ENCODE assay signal across 22 cellular contexts in genomic region chr20:63594043-63594561, GRCh38. TPM values are rescaled to one million over a fixed set of nuclear protein-coding genes. Genes with fewer than 3 reads are reported as not detected.
DNase-seq lines count a peak whose midpoint lies in the region; ATAC-seq, FAIRE-seq and TF ChIP-seq lines count a peak whose summit lies in the region.
"Had no signal": no experiment of that assay in that cellular context is flagged by ENCODE, and none has a peak within 500 bp of the region (broad histone marks: within the 10 kb centered on the region; RNA-seq: fewer than 3 reads in every experiment).

No MANE protein-coding gene starts in this region.

- no peak overlapping the region for H2BK15ac ChIP-seq in mesenchymal stem cell (ENCODE audit: low read depth, poor library complexity, severe bottlenecking)

- H2AFZ ChIP-seq in mesenchymal stem cell (ENCODE audit: low read depth, low read length), result no peak overlapping the region

- WGBS in mesenchymal stem cell, result 80% methylated on average over 10 of the region's 10 CpGs

- CTCF ChIA-PET in activated naive CD4-positive, alpha-beta T cell treated with anti-CD3 and anti-CD28 coated beads, Interleukin-2, amount 10 ng/mL, durations not matched to agents 7 days and 5 days (lab: Charles Lee), result no interaction called here

- no peaks in the 10 kb centered on the region for H3K27me3 Mint-ChIP-seq in chondrocyte (ENCODE audit: low read depth)
- H3K27me3 Mint-ChIP-seq in activated naive CD4-positive, alpha-beta T cell treated with anti-CD3 and anti-CD28 coated beads, Interleukin-2, amount 10 ng/mL, durations not matched to agents 7 days and 5 days, result no peaks in the 10 kb centered on the region
- H3K27me3 Mint-ChIP-seq in activated naive CD8-positive, alpha-beta T cell treated with anti-CD3 and anti-CD28 coated beads for 36 hours, result no peaks in the 10 kb centered on the region
- H3K27me3 Mint-ChIP-seq: activated CD8-positive, alpha-beta memory T cell treated with anti-CD3 and anti-CD28 coated beads, Interleukin-2, amount 10 ng/mL, durations not matched to agents 7 days and 5 days; brain had no signal

- H2BK12ac ChIP-seq in mesenchymal stem cell (ENCODE audit: low read length in 2 of 2), result no peak overlapping the region

- no peak overlapping the region for H3K4ac ChIP-seq in mesenchymal stem cell (ENCODE audit: low read depth in 1 of 2, low read length in 2 of 2)

- peaks cover 51 to 89% of the 10 kb centered on the region in 2 experiments for H3K36me3 ChIP-seq in mesenchymal stem cell (ENCODE audit: control insufficient read depth in 1 of 2, insufficient read depth in 2 of 2, low read depth in 1 of 2, low read length in 2 of 2)

- H3K18ac ChIP-seq in mesenchymal stem cell (ENCODE audit: low read depth in 1 of 2, low read length in 2 of 2), result no peak overlapping the region

- no peak overlapping the region for H3K4me3 ChIP-seq in mesenchymal stem cell (ENCODE audit: insufficient read depth in 1 of 2, low read depth in 1 of 2, low read length in 2 of 2)

- peaks cover 8% of the 10 kb centered on the region for H3K79me1 ChIP-seq in mesenchymal stem cell (replicated peaks; ENCODE audit: low read length, poor library complexity, severe bottlenecking)

- no peak overlapping the region for H3K23ac ChIP-seq in mesenchymal stem cell (ENCODE audit: low read length in 2 of 2)

- DNase-seq in COLO829 (ENCODE audit: low spot score), result peak; percentile 60
- no peak for DNase-seq in HTR-8/SVneo (ENCODE audit: insufficient read length, low spot score)
- DNase-seq in chondrocyte (ENCODE audit: low spot score), result peak; percentile 54
- DNase-seq in mesenchymal stem cell, result peak; percentile 27
- DNase-seq in D721Med (ENCODE audit: insufficient read length, low spot score), result no peak
- no peak for DNase-seq in activated naive CD4-positive, alpha-beta T cell treated with anti-CD3 and anti-CD28 coated beads, Interleukin-2, amount 10 ng/mL, durations not matched to agents 7 days and 5 days
- no peak for DNase-seq in activated naive CD8-positive, alpha-beta T cell treated with anti-CD3 and anti-CD28 coated beads for 36 hours
- DNase-seq: activated CD4-positive, CD25-positive, alpha-beta regulatory T cell treated with anti-CD3 and anti-CD28 coated beads, Interleukin-2, amount 50 U/mL, for 72 hours; activated CD8-positive, alpha-beta memory T cell treated with anti-CD3 and anti-CD28 coated beads, Interleukin-2, amount 10 ng/mL, durations not matched to agents 7 days and 5 days; activated effector memory CD4-positive, alpha-beta T cell treated with anti-CD3 and anti-CD28 coated beads, Interleukin-2, amount 50 U/mL, for 16 hours; C1 segment of cervical spinal cord; effector CD8-positive, alpha-beta T cell; glutamatergic neuron; immature natural killer cell; NCI-H345; retina; SIG-M5; T-helper 2 cell had no signal

- H3K4me1 Mint-ChIP-seq in chondrocyte (ENCODE audit: low read depth), result no peaks in the 10 kb centered on the region
- no peaks in the 10 kb centered on the region for H3K4me1 Mint-ChIP-seq in activated naive CD4-positive, alpha-beta T cell treated with anti-CD3 and anti-CD28 coated beads, Interleukin-2, amount 10 ng/mL, durations not matched to agents 7 days and 5 days
- H3K4me1 Mint-ChIP-seq in activated naive CD8-positive, alpha-beta T cell treated with anti-CD3 and anti-CD28 coated beads for 36 hours, result no peaks in the 10 kb centered on the region
- H3K4me1 Mint-ChIP-seq: activated CD8-positive, alpha-beta memory T cell treated with anti-CD3 and anti-CD28 coated beads, Interleukin-2, amount 10 ng/mL, durations not matched to agents 7 days and 5 days; brain; nephron had no signal

- H3K9ac ChIP-seq in mesenchymal stem cell (ENCODE audit: low read length), result peak overlapping the region; percentile 46
- H3K9ac ChIP-seq: KMS-11 had no signal

- H2BK120ac ChIP-seq in mesenchymal stem cell (ENCODE audit: low read depth, low read length), result no peak overlapping the region

- H3K27me3 ChIP-seq in mesenchymal stem cell (ENCODE audit: control insufficient read depth in 1 of 2, insufficient read depth in 1 of 2, low read length in 2 of 2), result no peaks in the 10 kb centered on the region

- TF ChIP-seq CTCF in chondrocyte (IDR thresholded peaks at IDR 0.05) (no peak), D721Med (IDR thresholded peaks at IDR 0.05; ENCODE audit: insufficient read depth, missing control alignments) (no peak)

- H2BK5ac ChIP-seq in mesenchymal stem cell (ENCODE audit: low read depth, low read length, poor library complexity, severe bottlenecking), result no peak overlapping the region

- H3K36me3 Mint-ChIP-seq in chondrocyte (ENCODE audit: low read depth), result peaks cover 20% of the 10 kb centered on the region
- H3K36me3 Mint-ChIP-seq in activated naive CD4-positive, alpha-beta T cell treated with anti-CD3 and anti-CD28 coated beads, Interleukin-2, amount 10 ng/mL, durations not matched to agents 7 days and 5 days, result peaks cover 40% of the 10 kb centered on the region
- peaks cover 8% of the 10 kb centered on the region for H3K36me3 Mint-ChIP-seq in activated naive CD8-positive, alpha-beta T cell treated with anti-CD3 and anti-CD28 coated beads for 36 hours

- H3K4me3 Mint-ChIP-seq in chondrocyte (ENCODE audit: unreplicated experiment), result no peak overlapping the region
- H3K4me3 Mint-ChIP-seq in activated naive CD4-positive, alpha-beta T cell treated with anti-CD3 and anti-CD28 coated beads, Interleukin-2, amount 10 ng/mL, durations not matched to agents 7 days and 5 days, result no peak overlapping the region
- no peak overlapping the region for H3K4me3 Mint-ChIP-seq in activated naive CD8-positive, alpha-beta T cell treated with anti-CD3 and anti-CD28 coated beads for 36 hours
- H3K4me3 Mint-ChIP-seq: activated CD8-positive, alpha-beta memory T cell treated with anti-CD3 and anti-CD28 coated beads, Interleukin-2, amount 10 ng/mL, durations not matched to agents 7 days and 5 days; brain; immature natural killer cell; nephron had no signal

- H3K14ac ChIP-seq in mesenchymal stem cell (ENCODE audit: low read length in 2 of 2), result no peak overlapping the region

- H3K27ac ChIP-seq in mesenchymal stem cell (ENCODE audit: low read length, poor library complexity, severe bottlenecking), result no peak overlapping the region
- H3K27ac ChIP-seq: KMS-11 had no signal

- H4K8ac ChIP-seq in mesenchymal stem cell (ENCODE audit: low read length), result no peak overlapping the region

- H3K27ac Mint-ChIP-seq in chondrocyte (ENCODE audit: unreplicated experiment), result no peak overlapping the region
- no peak overlapping the region for H3K27ac Mint-ChIP-seq in activated naive CD4-positive, alpha-beta T cell treated with anti-CD3 and anti-CD28 coated beads, Interleukin-2, amount 10 ng/mL, durations not matched to agents 7 days and 5 days
- H3K27ac Mint-ChIP-seq in activated naive CD8-positive, alpha-beta T cell treated with anti-CD3 and anti-CD28 coated beads for 36 hours, result no peak overlapping the region
- H3K27ac Mint-ChIP-seq: activated CD8-positive, alpha-beta memory T cell treated with anti-CD3 and anti-CD28 coated beads, Interleukin-2, amount 10 ng/mL, durations not matched to agents 7 days and 5 days; immature natural killer cell; nephron had no signal

- H3K9me3 Mint-ChIP-seq in chondrocyte (ENCODE audit: low read depth), result no peaks in the 10 kb centered on the region
- no peaks in the 10 kb centered on the region for H3K9me3 Mint-ChIP-seq in activated naive CD4-positive, alpha-beta T cell treated with anti-CD3 and anti-CD28 coated beads, Interleukin-2, amount 10 ng/mL, durations not matched to agents 7 days and 5 days
- H3K9me3 Mint-ChIP-seq in activated naive CD8-positive, alpha-beta T cell treated with anti-CD3 and anti-CD28 coated beads for 36 hours, result no peaks in the 10 kb centered on the region
- H3K9me3 Mint-ChIP-seq: brain, immature natural killer cell, nephron had no signal

- H4K91ac ChIP-seq in mesenchymal stem cell (ENCODE audit: low read length), result no peak overlapping the region

- no peaks in the 10 kb centered on the region for H3K9me3 ChIP-seq in mesenchymal stem cell (ENCODE audit: control insufficient read depth, low read length)

- H3K4me1 ChIP-seq in mesenchymal stem cell (ENCODE audit: control insufficient read depth, insufficient read depth, low read depth, low read length), result peaks cover 4% of the 10 kb centered on the region

- H3K4me2 ChIP-seq in mesenchymal stem cell (ENCODE audit: low read length, poor library complexity, severe bottlenecking), result no peak overlapping the region
- H3K4me2 ChIP-seq: KMS-11 had no signal

- FAIRE-seq in HTR-8/SVneo (lab: Jason Lieb, UNC), result peak; percentile 93
- FAIRE-seq in D721Med (lab: Jason Lieb, UNC), result no peak

- H2AK5ac ChIP-seq in mesenchymal stem cell (ENCODE audit: low read length, severe bottlenecking), result no peak overlapping the region

- ATAC-seq in GM21723 (IDR thresholded peaks at IDR 0.05; ENCODE audit: unreplicated experiment), result no peak
- ATAC-seq: activated CD8-positive, alpha-beta memory T cell treated with anti-CD3 and anti-CD28 coated beads, Interleukin-2, amount 10 ng/mL, durations not matched to agents 7 days and 5 days had no signal

RNA-seq across cellular contexts. Expression of gene HELZ2, which starts 20.1 kb away (rescaled TPM):
- 13.6 to 18.1 TPM (median 14.9 TPM) in 3 replicates for total RNA-seq in chondrocyte
- 8.0 TPM for polyA plus RNA-seq in mesenchymal stem cell (2013, experiment 1 of 2)
- polyA plus RNA-seq in mesenchymal stem cell (2013, experiment 2 of 2), result 7.9 TPM
- total RNA-seq in activated naive CD8-positive, alpha-beta T cell treated with anti-CD3 and anti-CD28 coated beads for 36 hours, result 10 to 100 TPM; 22.2 to 22.6 TPM

RNA-seq across cellular contexts. Expression of gene GMEB2, which starts 32.8 kb away (rescaled TPM):
- total RNA-seq in chondrocyte, result 7.8 to 8.5 TPM (median 7.9 TPM) in 3 replicates
- 6.6 TPM for polyA plus RNA-seq in mesenchymal stem cell (2013, experiment 1 of 2)
- polyA plus RNA-seq in mesenchymal stem cell (2013, experiment 2 of 2), result 6.7 TPM
- 10 to 100 TPM; 13.8 to 14.6 TPM for total RNA-seq in activated naive CD8-positive, alpha-beta T cell treated with anti-CD3 and anti-CD28 coated beads for 36 hours

RNA-seq across cellular contexts. Expression of gene FNDC11, which starts 40.1 kb away (rescaled TPM):
- 0.25 to 0.38 TPM in 2 of 3 replicates, not detected in the other for total RNA-seq in chondrocyte
- 0.91 TPM for polyA plus RNA-seq in mesenchymal stem cell (2013, experiment 1 of 2)
- polyA plus RNA-seq in mesenchymal stem cell (2013, experiment 2 of 2), result 0.79 TPM
- under 1 TPM; 0.10 to 0.20 TPM for total RNA-seq in activated naive CD8-positive, alpha-beta T cell treated with anti-CD3 and anti-CD28 coated beads for 36 hours
- polyA plus RNA-seq: immature natural killer cell had no signal

RNA-seq across cellular contexts. Expression of gene SRMS, which starts 46.6 kb away (rescaled TPM):
- not detected in 3 replicates for total RNA-seq in chondrocyte
- polyA plus RNA-seq in mesenchymal stem cell (2013, experiment 1 of 2), result not detected
- polyA plus RNA-seq in mesenchymal stem cell (2013, experiment 2 of 2), result not detected
- total RNA-seq in activated naive CD8-positive, alpha-beta T cell treated with anti-CD3 and anti-CD28 coated beads for 36 hours, result not detected
- total RNA-seq: activated CD8-positive, alpha-beta memory T cell treated with anti-CD3 and anti-CD28 coated beads, Interleukin-2, amount 10 ng/mL, durations not matched to agents 7 days and 5 days had no signal
- polyA plus RNA-seq: immature natural killer cell had no signal

RNA-seq across cellular contexts. Expression of gene PTK6, which starts 56.9 kb away (rescaled TPM):
- total RNA-seq in chondrocyte, result not detected in 3 replicates
- not detected for polyA plus RNA-seq in mesenchymal stem cell (2013, experiment 1 of 2)
- polyA plus RNA-seq in mesenchymal stem cell (2013, experiment 2 of 2), result not detected
- total RNA-seq in activated naive CD8-positive, alpha-beta T cell treated with anti-CD3 and anti-CD28 coated beads for 36 hours, result under 1 TPM; 0.16 to 0.26 TPM

Comparison
In these comparisons a context has a peak if more than half of its experiments do, and no peak if none do; other contexts are left out.
1. DNase-seq: peak in COLO829 (single experiment), chondrocyte (single experiment) and mesenchymal stem cell (single experiment); none in HTR-8/SVneo (single experiment), D721Med (single experiment), activated naive CD4-positive, alpha-beta T cell treated with anti-CD3 and anti-CD28 coated beads, Interleukin-2, amount 10 ng/mL, durations not matched to agents 7 days and 5 days (single experiment) and activated naive CD8-positive, alpha-beta T cell treated with anti-CD3 and anti-CD28 coated beads for 36 hours (single experiment).